15 cellular contexts compared by ENCODE assay signal in the genomic region with DNA sequence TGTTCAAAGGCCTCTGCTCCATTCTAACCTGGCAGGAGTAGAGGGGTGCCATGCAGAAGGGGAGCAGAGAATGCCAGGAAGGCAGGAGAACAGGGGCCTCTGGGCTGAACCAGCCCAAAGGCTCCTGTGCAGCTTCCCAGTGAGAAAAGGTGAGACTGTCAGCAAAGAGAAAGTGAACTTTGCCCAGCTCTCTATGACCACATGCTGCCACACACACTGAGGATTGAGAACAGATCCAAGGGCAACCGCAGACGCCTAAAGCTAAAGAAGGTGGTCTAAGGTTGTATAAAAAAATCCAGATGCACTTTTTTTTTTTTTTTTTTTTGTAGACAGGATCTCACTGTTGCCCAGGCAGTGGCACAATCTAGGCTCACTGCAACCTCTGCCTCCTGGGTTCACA.
"Had no signal": no experiment of that assay in that cellular context is flagged by ENCODE, and none has a peak within 500 bp of the region (broad histone marks: within the 10 kb centered on the region; RNA-seq: fewer than 3 reads in every experiment).

No MANE protein-coding gene starts in this region.

- DNase-seq: activated CD4-positive, alpha-beta T cell treated with anti-CD3 and anti-CD28 coated beads for 1 hour; activated CD8-positive, alpha-beta memory T cell treated with anti-CD3 and anti-CD28 coated beads, Interleukin-2, amount 50 U/mL, for 48 hours; activated effector memory CD4-positive, alpha-beta T cell treated with Interleukin-2 at 50 U/mL for 16 hours; aorta; cortex of kidney; gastrocnemius medialis; heart left ventricle; immature natural killer cell had no signal

- H3K9me3 Mint-ChIP-seq: activated naive CD4-positive, alpha-beta T cell treated with anti-CD3 and anti-CD28 coated beads, Interleukin-2, amount 10 ng/mL, durations not matched to agents 7 days and 5 days; activated naive CD8-positive, alpha-beta T cell treated with anti-CD3 and anti-CD28 coated beads, Interleukin-2, amount 50 U/mL, for 24 hours; immature natural killer cell; stimulated activated naive CD8-positive, alpha-beta T cell treated with anti-CD3 and anti-CD28 coated beads, Interleukin-15, amount 100 ng/mL, for 72 hours had no signal

- H3K27me3 Mint-ChIP-seq: activated naive CD8-positive, alpha-beta T cell treated with anti-CD3 and anti-CD28 coated beads, Interleukin-2, amount 50 U/mL, for 24 hours; stimulated activated naive CD8-positive, alpha-beta T cell treated with anti-CD3 and anti-CD28 coated beads, Interleukin-15, amount 100 ng/mL, for 72 hours had no signal

- H3K4me3 Mint-ChIP-seq: activated naive CD4-positive, alpha-beta T cell treated with anti-CD3 and anti-CD28 coated beads, Interleukin-2, amount 10 ng/mL, durations not matched to agents 7 days and 5 days; activated naive CD8-positive, alpha-beta T cell treated with anti-CD3 and anti-CD28 coated beads, Interleukin-2, amount 50 U/mL, for 24 hours; immature natural killer cell; stimulated activated naive CD8-positive, alpha-beta T cell treated with anti-CD3 and anti-CD28 coated beads, Interleukin-15, amount 100 ng/mL, for 72 hours had no signal

- H3K36me3 Mint-ChIP-seq: activated naive CD4-positive, alpha-beta T cell treated with anti-CD3 and anti-CD28 coated beads, Interleukin-2, amount 10 ng/mL, durations not matched to agents 7 days and 5 days; immature natural killer cell had no signal

- H3K27ac Mint-ChIP-seq: activated naive CD4-positive, alpha-beta T cell treated with anti-CD3 and anti-CD28 coated beads, Interleukin-2, amount 10 ng/mL, durations not matched to agents 7 days and 5 days; activated naive CD8-positive, alpha-beta T cell treated with anti-CD3 and anti-CD28 coated beads, Interleukin-2, amount 50 U/mL, for 24 hours; immature natural killer cell had no signal

- H3K9me3 ChIP-seq: gastrocnemius medialis, heart left ventricle, prostate gland, right atrium auricular region, suprapubic skin had no signal

- ATAC-seq: activated naive CD8-positive, alpha-beta T cell treated with anti-CD3 and anti-CD28 coated beads, Interleukin-2, amount 50 U/mL, for 24 hours; gastrocnemius medialis; heart left ventricle had no signal

- H3K27ac ChIP-seq: gastrocnemius medialis, heart left ventricle, right atrium auricular region, suprapubic skin, VCaP had no signal

- H3K27me3 ChIP-seq: gastrocnemius medialis, heart left ventricle, right atrium auricular region, suprapubic skin had no signal

- H3K4me1 ChIP-seq: gastrocnemius medialis, prostate gland, right atrium auricular region had no signal

- H3K4me3 ChIP-seq: gastrocnemius medialis, heart left ventricle, prostate gland, right atrium auricular region, suprapubic skin had no signal

- H3K4me1 Mint-ChIP-seq: activated naive CD4-positive, alpha-beta T cell treated with anti-CD3 and anti-CD28 coated beads, Interleukin-2, amount 10 ng/mL, durations not matched to agents 7 days and 5 days; activated naive CD8-positive, alpha-beta T cell treated with anti-CD3 and anti-CD28 coated beads, Interleukin-2, amount 50 U/mL, for 24 hours; immature natural killer cell; stimulated activated naive CD8-positive, alpha-beta T cell treated with anti-CD3 and anti-CD28 coated beads, Interleukin-15, amount 100 ng/mL, for 72 hours had no signal
